Comparison of ENCODE assay signal across 8 cellular contexts in the genomic region with DNA sequence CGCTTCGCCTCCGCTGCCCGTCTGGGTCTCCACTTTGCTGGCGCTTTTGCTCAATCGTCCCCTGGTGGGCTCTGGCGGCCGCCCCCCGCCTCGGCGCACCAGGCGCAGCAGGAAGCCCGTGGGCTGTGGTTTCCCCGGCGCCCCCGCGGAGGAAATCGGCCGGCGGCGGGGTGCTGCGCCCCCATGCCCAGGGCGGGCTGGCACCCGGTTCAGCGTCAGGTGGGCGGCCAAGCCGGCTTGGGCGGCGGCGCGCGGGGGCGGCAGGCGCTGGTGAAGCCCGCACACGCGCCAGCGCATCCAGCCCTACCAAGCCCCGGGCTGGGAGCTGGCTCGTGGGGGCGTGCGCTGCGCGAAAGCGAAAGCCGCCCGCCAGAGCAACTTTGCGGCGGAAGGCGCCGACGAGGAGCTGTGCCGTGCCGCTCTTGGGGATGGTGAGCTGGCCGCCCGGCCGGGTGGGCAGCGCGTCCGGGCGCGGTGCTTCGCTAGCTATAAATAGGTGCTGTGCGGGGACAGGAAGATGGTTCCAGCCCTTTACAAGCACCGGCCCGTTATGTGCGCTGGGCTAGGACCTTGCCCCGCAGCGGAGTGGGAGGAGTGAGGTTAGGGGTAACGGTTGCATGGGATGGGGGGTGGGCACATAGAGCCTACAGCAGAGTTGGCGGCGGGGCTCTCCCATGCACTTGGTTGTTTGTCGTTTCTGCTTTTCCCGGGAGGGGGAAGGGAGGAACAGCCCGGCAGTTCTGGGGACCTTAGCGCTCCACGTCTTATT. TPM values are rescaled to one million over a fixed set of nuclear protein-coding genes. Genes with fewer than 3 reads are reported as not detected.
A peak's percentile ranks its signal among the peaks of the same experiment; 100 is the strongest.
DNase-seq lines count a peak whose midpoint lies in the region; ATAC-seq and TF ChIP-seq lines count a peak whose summit lies in the region.

No MANE protein-coding gene starts in this region.

- DNase-seq in CD1c-positive myeloid dendritic cell (ENCODE audit: extremely low spot score) (peak; percentile 80), GM20000 (ENCODE audit: low spot score) (peak; percentile 88), G401 (ENCODE audit: low spot score) (no peak)
- peak; percentile 78 for DNase-seq in activated CD4-positive, alpha-beta memory T cell treated with anti-CD3 and anti-CD28 coated beads for 36 hours
- peak; percentile 49 for DNase-seq in effector CD8-positive, alpha-beta T cell (lab: John Stamatoyannopoulos, UW)
- peak; percentile 53 to 80 for DNase-seq in stimulated activated effector memory CD8-positive, alpha-beta T cell treated with anti-CD3 and anti-CD28 coated beads, Interleukin-12 subunit alpha, Interleukin-12 subunit beta, amount 100 ng/mL, for 72 hours (ENCODE audit: low spot score in 2 of 2)

- H3K9me2 ChIP-seq in Loucy (replicated peaks; ENCODE audit: low read depth, low read length), result no peaks in the 10 kb centered on the region

- H3F3A ChIP-seq in Loucy (ENCODE audit: low read depth), result peaks cover 3% of the 10 kb centered on the region; the same call in 1 of the 2 replicates

- no peak overlapping the region for H2AFZ ChIP-seq in Loucy (ENCODE audit: low read length)

- CTCF ChIA-PET in activated CD4-positive, alpha-beta memory T cell treated with anti-CD3 and anti-CD28 coated beads for 36 hours (lab: Charles Lee), result interaction anchor here (0.7 to 8.0 kb wide), 21 partner anchors 11 to 399 kb away, joined by 3 to 102 read pairs (median 5); a partner anchor contains a TSS

- H3K27me3 ChIP-seq in Loucy (ENCODE audit: insufficient read depth, low read length, poor library complexity, severe bottlenecking) (no peaks in the 10 kb centered on the region), mucosa of rectum (ENCODE audit: control insufficient read depth in 2 of 2, insufficient read depth in 2 of 2, low read length in 2 of 2) (no peaks in the 10 kb centered on the region)

- H3K36me3 ChIP-seq in Loucy (ENCODE audit: insufficient read depth, low read length) (peaks cover 12% of the 10 kb centered on the region; the same call in 1 of the 2 replicates), mucosa of rectum (ENCODE audit: control insufficient read depth in 2 of 2, insufficient read depth in 2 of 2, low read length in 2 of 2) (peaks cover 3 to 8% of the 10 kb centered on the region in 2 donors)

- POLR2A ChIA-PET in activated CD4-positive, alpha-beta memory T cell treated with anti-CD3 and anti-CD28 coated beads for 36 hours (lab: Charles Lee), result interaction anchor here (0.9 to 2.5 kb wide), 5 partner anchors 50 to 397 kb away, joined by 3 to 19 read pairs (median 5); a partner anchor contains a TSS

- TF ChIP-seq CTCF in GM20000 (IDR thresholded peaks at IDR 0.05; ENCODE audit: extremely low read depth, missing control alignments) (no peak), Loucy (conservative IDR thresholded peaks at IDR 0.05; ENCODE audit: low read length) (no peak)

- ATAC-seq in stimulated activated effector memory CD8-positive, alpha-beta T cell treated with anti-CD3 and anti-CD28 coated beads, Interleukin-12 subunit alpha, Interleukin-12 subunit beta, amount 100 ng/mL, for 72 hours, result peak; percentile 79

- H3K79me2 ChIP-seq in Loucy (ENCODE audit: insufficient read depth, low read length), result peaks cover 69% of the 10 kb centered on the region

- intact Hi-C loops in activated CD4-positive, alpha-beta memory T cell treated with anti-CD3 and anti-CD28 coated beads for 36 hours (cut with micrococcal nuclease), result loop anchor here (2.0 to 10.0 kb wide), 4 partner anchors 50 to 262 kb away; a partner anchor contains a TSS

- peak overlapping the region; percentile 40 to 84 for H3K27ac ChIP-seq in mucosa of rectum (ENCODE audit: low read depth in 2 of 2, low read length in 2 of 2)

- H3K4me3 ChIP-seq in Loucy (ENCODE audit: low read length, poor library complexity, severe bottlenecking) (peak overlapping the region; percentile 79), mucosa of rectum (ENCODE audit: low read length in 2 of 2) (peak overlapping the region; percentile 80 to 87)

- in situ Hi-C loops in G401 (cut with HindIII; ENCODE audit: low sequenced_read_pairs), result no loop called here

- peaks cover 68% of the 10 kb centered on the region for H3K4me1 ChIP-seq in Loucy (ENCODE audit: insufficient read depth, low read length, poor library complexity, severe bottlenecking)
- peaks cover 21 to 39% of the 10 kb centered on the region in 2 donors for H3K4me1 ChIP-seq in mucosa of rectum (ENCODE audit: control insufficient read depth in 2 of 2, insufficient read depth in 2 of 2, low read length in 2 of 2)

- peaks cover 38% of the 10 kb centered on the region for H4K20me1 ChIP-seq in Loucy (ENCODE audit: insufficient read depth, low read length, poor library complexity, severe bottlenecking)

- H3K4me2 ChIP-seq in Loucy (ENCODE audit: low read depth, low read length, poor library complexity, severe bottlenecking), result peak overlapping the region; percentile 86

- no peaks in the 10 kb centered on the region for H3K9me3 Mint-ChIP-seq in activated CD4-positive, alpha-beta memory T cell treated with anti-CD3 and anti-CD28 coated beads for 36 hours
- no peaks in the 10 kb centered on the region for H3K9me3 Mint-ChIP-seq in stimulated activated effector memory CD8-positive, alpha-beta T cell treated with anti-CD3 and anti-CD28 coated beads, Interleukin-12 subunit alpha, Interleukin-12 subunit beta, amount 100 ng/mL, for 72 hours

- peaks cover 2% of the 10 kb centered on the region for H3K36me3 Mint-ChIP-seq in activated CD4-positive, alpha-beta memory T cell treated with anti-CD3 and anti-CD28 coated beads for 36 hours
- H3K36me3 Mint-ChIP-seq in stimulated activated effector memory CD8-positive, alpha-beta T cell treated with anti-CD3 and anti-CD28 coated beads, Interleukin-12 subunit alpha, Interleukin-12 subunit beta, amount 100 ng/mL, for 72 hours, result peaks cover 19% of the 10 kb centered on the region

- no peaks in the 10 kb centered on the region for H3K27me3 Mint-ChIP-seq in activated CD4-positive, alpha-beta memory T cell treated with anti-CD3 and anti-CD28 coated beads for 36 hours

- H3K9me3 ChIP-seq in Loucy (ENCODE audit: insufficient read depth, low read depth, low read length) (no peaks in the 10 kb centered on the region), mucosa of rectum (ENCODE audit: control insufficient read depth in 2 of 2, low read length in 2 of 2) (no peaks in the 10 kb centered on the region)

- H3K9ac ChIP-seq in Loucy (ENCODE audit: low read depth, low read length, poor library complexity, severe bottlenecking) (peak overlapping the region; percentile 81), mucosa of rectum (ENCODE audit: low read depth in 1 of 2, low read length in 2 of 2) (peak overlapping the region; percentile 64 to 70)

- H3K4me1 Mint-ChIP-seq in activated CD4-positive, alpha-beta memory T cell treated with anti-CD3 and anti-CD28 coated beads for 36 hours (ENCODE audit: low read depth), result peaks cover 65% of the 10 kb centered on the region
- peaks cover 91% of the 10 kb centered on the region for H3K4me1 Mint-ChIP-seq in stimulated activated effector memory CD8-positive, alpha-beta T cell treated with anti-CD3 and anti-CD28 coated beads, Interleukin-12 subunit alpha, Interleukin-12 subunit beta, amount 100 ng/mL, for 72 hours

- H3K4me3 Mint-ChIP-seq in activated CD4-positive, alpha-beta memory T cell treated with anti-CD3 and anti-CD28 coated beads for 36 hours, result peak overlapping the region; percentile 80
- peak overlapping the region; percentile 86 for H3K4me3 Mint-ChIP-seq in stimulated activated effector memory CD8-positive, alpha-beta T cell treated with anti-CD3 and anti-CD28 coated beads, Interleukin-12 subunit alpha, Interleukin-12 subunit beta, amount 100 ng/mL, for 72 hours

- H3K27ac Mint-ChIP-seq in activated CD4-positive, alpha-beta memory T cell treated with anti-CD3 and anti-CD28 coated beads for 36 hours, result peak overlapping the region; percentile 79
- peak overlapping the region; percentile 83 for H3K27ac Mint-ChIP-seq in stimulated activated effector memory CD8-positive, alpha-beta T cell treated with anti-CD3 and anti-CD28 coated beads, Interleukin-12 subunit alpha, Interleukin-12 subunit beta, amount 100 ng/mL, for 72 hours

RNA-seq across cellular contexts. Expression of a gene that starts 25.0 kb away (rescaled TPM):
- under 1 TPM; 0.19 to 0.22 TPM for total RNA-seq in activated CD4-positive, alpha-beta memory T cell treated with anti-CD3 and anti-CD28 coated beads for 36 hours
- not detected in 2 replicates for total RNA-seq in G401 (2014; rRNA removed; shearing (Covaris generic))
